8 cellular contexts compared by ENCODE assay signal in the genomic region with DNA sequence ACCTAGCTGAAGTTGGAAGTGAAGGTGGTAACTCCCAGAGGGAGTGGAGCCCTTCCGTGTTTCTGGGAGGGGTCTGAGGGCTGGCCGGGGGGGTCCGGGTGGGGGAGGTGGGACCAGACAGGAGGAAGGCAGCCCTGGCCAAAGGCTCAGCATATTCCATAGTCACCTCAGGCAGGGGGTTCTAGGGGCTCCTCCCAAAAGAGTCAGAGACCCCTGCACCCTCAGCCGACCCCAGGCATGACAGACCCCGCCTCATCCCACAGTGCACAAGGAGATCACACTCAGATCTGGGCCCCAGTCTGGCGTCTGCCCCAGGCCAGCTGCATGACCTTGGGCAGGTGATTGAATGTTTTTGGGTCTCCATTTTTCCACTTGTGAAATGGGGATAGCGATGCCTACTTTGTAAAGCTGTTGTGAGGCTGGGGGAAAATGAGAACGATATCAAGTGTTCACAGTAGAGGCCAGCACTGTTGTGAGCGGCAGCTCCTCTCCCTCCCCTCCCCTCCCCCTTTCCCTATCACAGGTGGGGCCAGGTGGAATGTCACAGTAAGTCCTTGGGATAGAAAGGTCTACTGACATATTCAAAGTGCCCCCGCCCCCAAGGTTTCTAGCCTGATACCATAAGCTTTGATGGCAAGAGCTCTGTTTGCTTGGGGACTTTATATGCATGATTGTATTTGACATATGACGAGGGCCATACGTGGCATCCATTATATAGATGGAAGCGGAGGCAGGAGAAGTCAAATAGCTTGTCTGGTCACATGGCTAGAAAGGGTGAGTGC. TPM values are rescaled to one million over a fixed set of nuclear protein-coding genes. Genes with fewer than 3 reads are reported as not detected.
DNase-seq lines count a peak whose midpoint lies in the region; ATAC-seq and TF ChIP-seq lines count a peak whose summit lies in the region.

No MANE protein-coding gene starts in this region.

- peaks cover 20% of the 10 kb centered on the region for H3K4me1 ChIP-seq in neural progenitor cell

- TF ChIP-seq CTCF in CD14-positive monocyte (IDR thresholded peaks at IDR 0.05) (no peak), NB4 (IDR thresholded peaks at IDR 0.05; ENCODE audit: low read depth, low read length) (no peak), neural progenitor cell (IDR thresholded peaks at IDR 0.05) (no peak)

- H3K4me2 ChIP-seq in neural progenitor cell: peak overlapping the region; percentile 3

- peak overlapping the region; percentile 97 to 100 (median 99) for H3K27ac Mint-ChIP-seq in CD14-positive monocyte
- H3K27ac Mint-ChIP-seq in dendritic cell treated with granulocyte-macrophage colony-stimulating factor and Interleukin-4, amounts not matched to agents 40 ng/mL and 50 ng/mL, for 4 days: peak overlapping the region; percentile 80
- H3K27ac Mint-ChIP-seq in neural progenitor cell: peak overlapping the region; percentile 92

- no peak overlapping the region for H3K27ac ChIP-seq in neural progenitor cell

- H3K27me3 Mint-ChIP-seq in CD14-positive monocyte (ENCODE audit: low read depth in 3 of 3) (peaks cover 0 to under 1% (median 0%) of the 10 kb centered on the region in 3 donors), neural progenitor cell (ENCODE audit: insufficient read depth, low read depth) (peaks cover 16% of the 10 kb centered on the region)
- peaks cover 13% of the 10 kb centered on the region for H3K27me3 Mint-ChIP-seq in dendritic cell treated with granulocyte-macrophage colony-stimulating factor and Interleukin-4, amounts not matched to agents 40 ng/mL and 50 ng/mL, for 4 days

- H3K4me1 Mint-ChIP-seq in CD14-positive monocyte (peaks cover 79% of the 10 kb centered on the region), neural progenitor cell (peaks cover 52% of the 10 kb centered on the region)
- H3K4me1 Mint-ChIP-seq in dendritic cell treated with granulocyte-macrophage colony-stimulating factor and Interleukin-4, amounts not matched to agents 40 ng/mL and 50 ng/mL, for 4 days (ENCODE audit: low read depth): peaks cover 81% of the 10 kb centered on the region

- no peak for TF ChIP-seq POLR2A in NB4 (IDR thresholded peaks at IDR 0.05; ENCODE audit: extremely low read depth, insufficient read length)

- H3F3A ChIP-seq in neural progenitor cell (ENCODE audit: low read depth): peaks cover 38% of the 10 kb centered on the region

- no peaks in the 10 kb centered on the region for H3K79me2 ChIP-seq in neural progenitor cell (ENCODE audit: low read depth)

- peak overlapping the region in 1 of 2 donors; percentile 13 for H3K4me3 Mint-ChIP-seq in CD14-positive monocyte
- H3K4me3 Mint-ChIP-seq in dendritic cell treated with granulocyte-macrophage colony-stimulating factor and Interleukin-4, amounts not matched to agents 40 ng/mL and 50 ng/mL, for 4 days: no peak overlapping the region
- peak overlapping the region; percentile 63 for H3K4me3 Mint-ChIP-seq in neural progenitor cell

- no peak overlapping the region for H3K9ac ChIP-seq in neural progenitor cell

- H3K4me3 ChIP-seq in NB4 (ENCODE audit: low read depth, low read length): peak overlapping the region; percentile 12
- no peak overlapping the region for H3K4me3 ChIP-seq in neural progenitor cell

- H3K36me3 Mint-ChIP-seq in CD14-positive monocyte (no peaks in the 10 kb centered on the region), neural progenitor cell (no peaks in the 10 kb centered on the region)
- no peaks in the 10 kb centered on the region for H3K36me3 Mint-ChIP-seq in dendritic cell treated with granulocyte-macrophage colony-stimulating factor and Interleukin-4, amounts not matched to agents 40 ng/mL and 50 ng/mL, for 4 days (ENCODE audit: low read depth)

- H3K36me3 ChIP-seq in neural progenitor cell: no peaks in the 10 kb centered on the region

- ATAC-seq in HG02798 (IDR thresholded peaks at IDR 0.05; ENCODE audit: poor library complexity, unreplicated experiment): no peak
- ATAC-seq in GM19397 (IDR thresholded peaks at IDR 0.05; ENCODE audit: unreplicated experiment): no peak

- no peaks in the 10 kb centered on the region for H3K9me3 ChIP-seq in neural progenitor cell (ENCODE audit: low read depth)

- DNase-seq in CD14-positive monocyte (ENCODE audit: low spot score) (no peak), NB4 (ENCODE audit: low read depth) (no peak), neural progenitor cell (ENCODE audit: low spot score) (no peak), putamen (ENCODE audit: low spot score) (no peak)
- DNase-seq in stimulated activated CD4-positive, alpha-beta T cell treated with anti-CD3 and anti-CD28 coated beads, Interleukin-4, amount 100 ng/mL, for 1 hour: no peak

- peaks cover 17% of the 10 kb centered on the region for H3K27me3 ChIP-seq in neural progenitor cell

- intact Hi-C loops in CD14-positive monocyte (cut with micrococcal nuclease): loop anchor here (2.0 to 5.0 kb wide), 2 partner anchors 25 to 944 kb away; no protein-coding TSS in a partner anchor
- intact Hi-C loops in dendritic cell treated with granulocyte-macrophage colony-stimulating factor and Interleukin-4, amounts not matched to agents 40 ng/mL and 50 ng/mL, for 4 days (cut with micrococcal nuclease): no loop called here

- H4K20me1 ChIP-seq in neural progenitor cell (ENCODE audit: low read depth): no peaks in the 10 kb centered on the region

- H2AFZ ChIP-seq in neural progenitor cell (replicated peaks): no peak overlapping the region

- H3K9me3 Mint-ChIP-seq in CD14-positive monocyte (peaks cover 0 to 4% (median 0%) of the 10 kb centered on the region in 7 donors), neural progenitor cell (no peaks in the 10 kb centered on the region)
- no peaks in the 10 kb centered on the region for H3K9me3 Mint-ChIP-seq in dendritic cell treated with granulocyte-macrophage colony-stimulating factor and Interleukin-4, amounts not matched to agents 40 ng/mL and 50 ng/mL, for 4 days

RNA-seq across cellular contexts. Expression of gene DNAJB12, which starts 33.3 kb away (rescaled TPM):
- polyA plus RNA-seq in CD14-positive monocyte: 10 to 100 TPM; 26.5 to 37.9 TPM
- total RNA-seq in neural progenitor cell (ENCODE audit: low replicate concordance): 8.8 and 16.1 TPM in 2 replicates

RNA-seq across cellular contexts. Expression of gene DDIT4, which starts 47.7 kb away (rescaled TPM):
- polyA plus RNA-seq in CD14-positive monocyte: 10 to 100 TPM; 26.1 to 45.8 TPM
- 257 and 436 TPM in 2 replicates for total RNA-seq in neural progenitor cell (ENCODE audit: low replicate concordance)
